Comparison of ENCODE assay signal across 10 cellular contexts in the genomic region with DNA sequence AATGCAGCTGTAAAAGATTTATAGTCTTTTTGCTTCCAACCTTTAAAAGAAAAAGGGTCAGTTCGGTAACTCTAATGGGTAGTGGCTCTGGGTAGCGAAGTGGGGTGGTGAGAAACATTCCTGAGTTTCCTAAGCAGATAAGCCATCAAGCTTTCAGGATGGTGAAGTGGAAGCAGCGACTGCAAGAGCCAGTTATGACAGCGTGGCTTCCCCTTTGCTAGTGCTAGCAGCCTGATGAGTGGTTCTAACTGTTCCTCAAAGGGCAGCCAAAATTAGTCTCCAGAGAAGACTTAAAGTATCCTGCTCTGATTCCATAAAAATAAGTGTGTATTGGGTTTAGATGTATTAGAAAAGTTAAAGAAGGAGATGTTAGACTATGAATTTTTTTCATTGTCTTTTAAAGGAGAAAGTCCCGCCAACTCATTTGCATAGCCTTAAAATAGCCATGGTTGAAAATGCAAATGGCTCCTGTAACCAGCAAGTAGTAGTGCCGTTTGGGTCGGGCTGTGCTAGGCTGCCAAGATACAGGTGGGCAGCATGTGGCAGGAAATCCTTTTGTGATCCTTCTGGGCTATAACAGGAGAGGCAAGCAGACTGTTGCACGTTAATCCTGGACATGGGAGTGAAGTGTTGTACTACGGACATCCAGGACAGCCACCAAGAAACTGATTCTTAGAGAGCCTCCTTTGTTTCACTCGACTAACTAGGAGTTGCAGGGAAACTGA. TPM values are rescaled to one million over a fixed set of nuclear protein-coding genes. Genes with fewer than 3 reads are reported as not detected.
DNase-seq lines count a peak whose midpoint lies in the region; ATAC-seq and TF ChIP-seq lines count a peak whose summit lies in the region.
"Had no signal": no experiment of that assay in that cellular context is flagged by ENCODE, and none has a peak within 500 bp of the region (broad histone marks: within the 10 kb centered on the region; RNA-seq: fewer than 3 reads in every experiment).

No MANE protein-coding gene starts in this region.

- peaks cover 10% of the 10 kb centered on the region for H3K4me1 Mint-ChIP-seq in endothelial cell (ENCODE audit: unreplicated experiment)

- H3K9me3 Mint-ChIP-seq in endothelial cell (ENCODE audit: unreplicated experiment): no peaks in the 10 kb centered on the region

- no peaks in the 10 kb centered on the region for H3K27me3 Mint-ChIP-seq in endothelial cell (ENCODE audit: unreplicated experiment)

- peak; percentile 93 for ATAC-seq in GM18498 (IDR thresholded peaks at IDR 0.05; ENCODE audit: unreplicated experiment)
- ATAC-seq in GM21529 (IDR thresholded peaks at IDR 0.05; ENCODE audit: unreplicated experiment): peak; percentile 92
- ATAC-seq in HG03469 (IDR thresholded peaks at IDR 0.05; ENCODE audit: unreplicated experiment): peak; percentile 76

- no peak for TF ChIP-seq CTCF in endothelial cell (IDR thresholded peaks at IDR 0.05; ENCODE audit: unreplicated experiment)

- H3K27ac Mint-ChIP-seq in endothelial cell (ENCODE audit: unreplicated experiment): no peak overlapping the region

- no peaks in the 10 kb centered on the region for H3K36me3 Mint-ChIP-seq in endothelial cell (ENCODE audit: low read depth, unreplicated experiment)

- H3K4me3 Mint-ChIP-seq in endothelial cell (ENCODE audit: unreplicated experiment): peak overlapping the region; percentile 44

- no peak for DNase-seq in endothelial cell (ENCODE audit: low spot score)
- no peak for DNase-seq in cerebellum (ENCODE audit: low spot score)
- DNase-seq in NK-92 treated with Interleukin-12 subunit alpha and Interleukin-12 subunit beta, amount 100 ng/mL, for 24 hours (lab: John Stamatoyannopoulos, UW): no peak
- no peak for DNase-seq in activated T-cell treated with anti-CD3 and anti-CD28 coated beads for 4 hours
- DNase-seq in NOMO-1 (lab: John Stamatoyannopoulos, UW; ENCODE audit: unreplicated experiment in 2 of 2): no peak
- DNase-seq: anterior cingulate cortex, heart left ventricle had no signal

RNA-seq across cellular contexts. Expression of a gene that starts 18.0 kb away (rescaled TPM):
- total RNA-seq in endothelial cell (ENCODE audit: unreplicated experiment) (0.31 TPM), cerebellum (22.0 TPM)

Comparison
In these comparisons a context has a peak if more than half of its experiments do, and no peak if none do; other contexts are left out.
1. RNA of a gene that starts 18.0 kb away (total RNA-seq): 22.0 TPM in cerebellum (single experiment); 0.31 TPM in endothelial cell (single experiment); every median in the first group is over 10 times any median in the second.
2. Peak in every context shown above with its lines, with median percentiles within 50 percentile points of each other: ATAC-seq.